14 cellular contexts compared by ENCODE assay signal in the genomic region with DNA sequence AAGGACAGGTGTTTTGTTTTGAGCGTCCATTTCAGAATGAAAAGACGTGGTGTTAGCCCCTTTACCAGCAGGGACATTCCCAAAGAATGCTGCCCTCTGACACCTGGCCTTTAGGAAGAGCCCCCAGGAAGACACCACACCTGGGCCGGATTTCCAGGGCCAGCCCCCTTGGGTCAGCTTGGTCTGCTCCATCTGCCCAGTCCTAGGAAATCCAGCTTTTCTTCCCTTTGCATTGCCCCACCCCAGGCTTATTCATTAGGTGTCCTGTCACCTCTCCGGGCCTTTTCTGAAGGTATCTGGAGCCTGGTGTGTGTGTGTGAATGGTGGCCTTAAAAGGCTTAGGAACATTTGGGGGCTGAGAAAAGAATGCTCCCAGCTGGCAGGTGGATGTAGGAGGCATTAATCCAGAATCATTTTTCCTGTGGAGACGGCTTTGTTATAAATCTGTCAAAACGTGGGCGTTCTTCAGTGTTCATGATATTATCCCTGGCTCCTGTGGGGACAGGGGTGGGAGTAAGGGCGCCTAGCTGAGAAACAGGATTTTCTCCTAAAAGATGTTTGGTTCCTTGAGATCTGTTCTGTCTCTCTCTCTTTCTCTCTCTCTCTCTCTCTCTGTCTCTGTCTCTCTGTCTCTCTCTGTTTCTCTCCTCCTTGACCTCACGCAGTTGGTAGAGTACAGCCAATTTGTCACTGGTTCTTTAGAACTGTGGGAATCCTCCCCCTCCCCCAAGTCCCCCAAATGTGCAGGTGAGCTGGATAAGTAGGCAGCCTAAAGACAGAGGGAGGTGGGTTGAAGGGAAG.
DNase-seq lines count a peak whose midpoint lies in the region; ATAC-seq and TF ChIP-seq lines count a peak whose summit lies in the region.
"Had no signal": no experiment of that assay in that cellular context is flagged by ENCODE, and none has a peak within 500 bp of the region (broad histone marks: within the 10 kb centered on the region; RNA-seq: fewer than 3 reads in every experiment).

No MANE protein-coding gene starts in this region.

- H3K27me3 ChIP-seq in esophagus squamous epithelium (no peaks in the 10 kb centered on the region), right lobe of liver (no peaks in the 10 kb centered on the region)

- peak in 3 of 4 donors; percentile 7 to 17 (median 14) for ATAC-seq in right lobe of liver
- ATAC-seq: HCT116 had no signal

- H3K27ac ChIP-seq in esophagus squamous epithelium (peak overlapping the region in 3 of 4 donors; percentile 53 to 71 (median 69)), right lobe of liver (peak overlapping the region in 2 of 3 donors; percentile 24 to 62)

- no peak for TF ChIP-seq POLR2A in esophagus squamous epithelium (IDR thresholded peaks at IDR 0.05)
- TF ChIP-seq POLR2A in right lobe of liver (IDR thresholded peaks at IDR 0.05) = no peak

- H3K4me1 ChIP-seq in esophagus squamous epithelium = peaks cover 9 to 59% (median 23%) of the 10 kb centered on the region in 3 donors
- H3K4me1 ChIP-seq in right lobe of liver = peaks cover 0 to 27% (median 0%) of the 10 kb centered on the region in 4 donors

- no peaks in the 10 kb centered on the region for H3K36me3 ChIP-seq in esophagus squamous epithelium
- H3K36me3 ChIP-seq in right lobe of liver = no peaks in the 10 kb centered on the region

- TF ChIP-seq CTCF in esophagus squamous epithelium (IDR thresholded peaks at IDR 0.05) (no peak), right lobe of liver (IDR thresholded peaks at IDR 0.05) (no peak), GM10266 (IDR thresholded peaks at IDR 0.05; ENCODE audit: control insufficient read depth, insufficient read depth, low read depth, missing control alignments) (no peak)

- DNase-seq in activated effector memory CD4-positive, alpha-beta T cell treated with anti-CD3 and anti-CD28 coated beads, Interleukin-2, amount 50 U/mL, for 16 hours = peak; percentile 12
- no peak for DNase-seq in activated effector memory CD4-positive, alpha-beta T cell treated with Interleukin-2 at 50 U/mL for 16 hours
- no peak for DNase-seq in esophagus squamous epithelium (lab: John Stamatoyannopoulos, UW)
- no peak for DNase-seq in right lobe of liver
- DNase-seq in superior temporal gyrus (ENCODE audit: extremely low spot score) = peak; percentile 34
- DNase-seq in NCI-H226 = no peak
- DNase-seq in GM10266 (ENCODE audit: extremely low spot score) = no peak
- no peak for DNase-seq in COR-L47 (lab: John Stamatoyannopoulos, UW)
- DNase-seq: DMS79; NCI-H1930; NCI-H2171; NCI-H526; NK-92 treated with Interleukin-12 subunit alpha and Interleukin-12 subunit beta, amount 100 ng/mL, for 24 hours had no signal

- intact Hi-C loops in esophagus squamous epithelium (cut with DNase I) = no loop called here
- intact Hi-C loops in right lobe of liver (cut with DNase I) = no loop called here

- H3K9me3 ChIP-seq in esophagus squamous epithelium = no peaks in the 10 kb centered on the region
- H3K9me3 ChIP-seq in right lobe of liver = no peaks in the 10 kb centered on the region

- H3K4me3 ChIP-seq in esophagus squamous epithelium (no peak overlapping the region), right lobe of liver (peak overlapping the region in 2 of 3 donors; percentile 6 to 19)

- WGBS in esophagus squamous epithelium, 2 donors = 48 to 59% methylated on average over 7 to 8 of the region's 9 CpGs
- 68% methylated on average over 5 of the region's 9 CpGs for WGBS in right lobe of liver (ENCODE audit: insufficient coverage, low coverage, low lambda C conversion rate, missing lambda C conversion rate)

Comparison
In these comparisons a context has a peak if more than half of its experiments do, and no peak if none do; other contexts are left out.
1. DNase-seq: peak in activated effector memory CD4-positive, alpha-beta T cell treated with anti-CD3 and anti-CD28 coated beads, Interleukin-2, amount 50 U/mL, for 16 hours (single experiment) and superior temporal gyrus (single experiment); none in activated effector memory CD4-positive, alpha-beta T cell treated with Interleukin-2 at 50 U/mL for 16 hours (single experiment), esophagus squamous epithelium (single experiment), right lobe of liver (0 of 3), NCI-H226 (single experiment), GM10266 (single experiment) and COR-L47 (single experiment).
2. H3K4me3 ChIP-seq: peak in right lobe of liver (2 of 3); none in esophagus squamous epithelium (0 of 4).